Comparison of ENCODE assay signal across 16 cellular contexts in the genomic region with DNA sequence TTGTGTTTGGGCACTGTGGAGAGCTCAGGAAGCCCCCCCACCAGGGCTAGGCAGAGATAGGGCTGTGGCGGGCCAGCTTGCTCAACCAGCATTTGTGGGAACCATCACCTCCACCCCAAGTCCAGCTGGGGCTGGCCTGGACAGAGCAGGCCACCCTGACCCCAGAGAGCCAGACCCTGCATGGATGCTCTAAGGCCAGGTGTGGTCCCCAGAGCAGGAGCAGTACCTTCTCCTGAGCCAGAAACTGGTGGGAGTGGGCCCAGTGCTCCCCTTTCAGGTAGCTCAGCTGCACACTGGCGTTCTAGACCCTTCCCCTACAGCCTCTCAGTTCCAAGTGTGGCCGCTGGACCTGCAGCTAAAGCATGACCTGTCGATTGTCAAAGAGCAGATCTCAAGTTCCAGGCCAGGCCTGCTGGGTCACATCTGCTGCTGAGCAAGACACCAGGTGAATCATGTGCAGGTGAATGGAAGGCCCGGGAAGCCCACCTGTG. TPM values are rescaled to one million over a fixed set of nuclear protein-coding genes. Genes with fewer than 3 reads are reported as not detected.
A peak's percentile ranks its signal among the peaks of the same experiment; 100 is the strongest.
DNase-seq lines count a peak whose midpoint lies in the region; ATAC-seq and TF ChIP-seq lines count a peak whose summit lies in the region.
"Had no signal": no experiment of that assay in that cellular context is flagged by ENCODE, and none has a peak within 500 bp of the region (broad histone marks: within the 10 kb centered on the region; RNA-seq: fewer than 3 reads in every experiment).

No MANE protein-coding gene starts in this region.

- no peak overlapping the region for H3K27ac Mint-ChIP-seq in activated naive CD8-positive, alpha-beta T cell treated with anti-CD3 and anti-CD28 coated beads, Interleukin-2, amount 10 ng/mL, durations not matched to agents 7 days and 5 days
- H3K27ac Mint-ChIP-seq in activated naive CD8-positive, alpha-beta T cell treated with anti-CD3 and anti-CD28 coated beads, Interleukin-2, amount 50 U/mL, for 24 hours: no peak overlapping the region
- H3K27ac Mint-ChIP-seq in CD4-positive, alpha-beta memory T cell: no peak overlapping the region
- H3K27ac Mint-ChIP-seq: activated CD8-positive, alpha-beta T cell treated with anti-CD3 and anti-CD28 coated beads for 36 hours; T-helper 1 cell treated with Interleukin-12 subunit alpha and Interleukin-12 subunit beta and Interleukin-4 antibody, amounts not matched to agents 30 μg/mL and 1 μg/mL, for 36 hours had no signal

- DNase-seq in activated naive CD8-positive, alpha-beta T cell treated with anti-CD3 and anti-CD28 coated beads, Interleukin-2, amount 10 ng/mL, durations not matched to agents 7 days and 5 days: peak; percentile 21
- no peak for DNase-seq in activated naive CD8-positive, alpha-beta T cell treated with anti-CD3 and anti-CD28 coated beads, Interleukin-2, amount 50 U/mL, for 24 hours
- DNase-seq in activated CD8-positive, alpha-beta memory T cell treated with anti-CD3 and anti-CD28 coated beads, Interleukin-2, amount 50 U/mL, for 48 hours: peak; percentile 41
- peak; percentile 27 to 34 for DNase-seq in left lung
- DNase-seq in ureter (ENCODE audit: low spot score): peak; percentile 34
- DNase-seq in thyroid gland: no peak
- DNase-seq in CD4-positive, alpha-beta memory T cell: no peak
- no peak for DNase-seq in COR-L47 (lab: John Stamatoyannopoulos, UW)
- DNase-seq: activated CD8-positive, alpha-beta T cell treated with anti-CD3 and anti-CD28 coated beads for 36 hours; DND-41; MM.1S; naive B cell; NCI-H2171 treated with DMSO at 0.1 percent for 48 hours had no signal

- H3K9me3 Mint-ChIP-seq in activated naive CD8-positive, alpha-beta T cell treated with anti-CD3 and anti-CD28 coated beads, Interleukin-2, amount 10 ng/mL, durations not matched to agents 7 days and 5 days: no peaks in the 10 kb centered on the region
- H3K9me3 Mint-ChIP-seq in activated naive CD8-positive, alpha-beta T cell treated with anti-CD3 and anti-CD28 coated beads, Interleukin-2, amount 50 U/mL, for 24 hours: no peaks in the 10 kb centered on the region
- H3K9me3 Mint-ChIP-seq in CD4-positive, alpha-beta memory T cell: no peaks in the 10 kb centered on the region
- H3K9me3 Mint-ChIP-seq: activated CD8-positive, alpha-beta T cell treated with anti-CD3 and anti-CD28 coated beads for 36 hours; naive B cell; T-helper 1 cell treated with Interleukin-12 subunit alpha and Interleukin-12 subunit beta and Interleukin-4 antibody, amounts not matched to agents 30 μg/mL and 1 μg/mL, for 36 hours had no signal

- no peak for TF ChIP-seq CTCF in left lung (IDR thresholded peaks at IDR 0.05)
- TF ChIP-seq CTCF in thyroid gland (IDR thresholded peaks at IDR 0.05): no peak

- H3K4me3 ChIP-seq in left lung: no peak overlapping the region
- no peak overlapping the region for H3K4me3 ChIP-seq in thyroid gland (replicated peaks in 1 of 3)
- no peak overlapping the region for H3K4me3 ChIP-seq in CD4-positive, alpha-beta memory T cell (ENCODE audit: low read length in 2 of 2)
- H3K4me3 ChIP-seq: pancreas, SJSA1 had no signal

- H3K27me3 ChIP-seq in left lung (no peaks in the 10 kb centered on the region), thyroid gland (no peaks in the 10 kb centered on the region)
- H3K27me3 ChIP-seq in CD4-positive, alpha-beta memory T cell (ENCODE audit: insufficient read depth, low read length): no peaks in the 10 kb centered on the region
- H3K27me3 ChIP-seq: pancreas, SJSA1 had no signal

- ATAC-seq in activated naive CD8-positive, alpha-beta T cell treated with anti-CD3 and anti-CD28 coated beads, Interleukin-2, amount 10 ng/mL, durations not matched to agents 7 days and 5 days (ENCODE audit: low read depth): no peak
- no peak for ATAC-seq in activated naive CD8-positive, alpha-beta T cell treated with anti-CD3 and anti-CD28 coated beads, Interleukin-2, amount 50 U/mL, for 24 hours
- ATAC-seq in left lung: no peak
- ATAC-seq: activated CD8-positive, alpha-beta T cell treated with anti-CD3 and anti-CD28 coated beads for 36 hours; pancreas had no signal

- no peaks in the 10 kb centered on the region for H3K36me3 Mint-ChIP-seq in activated naive CD8-positive, alpha-beta T cell treated with anti-CD3 and anti-CD28 coated beads, Interleukin-2, amount 10 ng/mL, durations not matched to agents 7 days and 5 days
- no peaks in the 10 kb centered on the region for H3K36me3 Mint-ChIP-seq in activated naive CD8-positive, alpha-beta T cell treated with anti-CD3 and anti-CD28 coated beads, Interleukin-2, amount 50 U/mL, for 24 hours (ENCODE audit: low read depth)
- H3K36me3 Mint-ChIP-seq in CD4-positive, alpha-beta memory T cell: no peaks in the 10 kb centered on the region
- H3K36me3 Mint-ChIP-seq: naive B cell had no signal

- peaks cover 2% of the 10 kb centered on the region for H3K4me1 Mint-ChIP-seq in activated naive CD8-positive, alpha-beta T cell treated with anti-CD3 and anti-CD28 coated beads, Interleukin-2, amount 10 ng/mL, durations not matched to agents 7 days and 5 days
- H3K4me1 Mint-ChIP-seq in activated naive CD8-positive, alpha-beta T cell treated with anti-CD3 and anti-CD28 coated beads, Interleukin-2, amount 50 U/mL, for 24 hours: peaks cover 4% of the 10 kb centered on the region
- peaks cover 0 to 5% (median 1%) of the 10 kb centered on the region in 4 donors for H3K4me1 Mint-ChIP-seq in CD4-positive, alpha-beta memory T cell
- H3K4me1 Mint-ChIP-seq: naive B cell had no signal

- POLR2A ChIA-PET in activated naive CD8-positive, alpha-beta T cell treated with anti-CD3 and anti-CD28 coated beads, Interleukin-2, amount 10 ng/mL, durations not matched to agents 7 days and 5 days (lab: Charles Lee): no interaction called here
- POLR2A ChIA-PET in CD4-positive, alpha-beta memory T cell (lab: Charles Lee; ENCODE audit: partially characterized antibody): interaction anchor here (1.0 kb wide), 1 partner anchor 12 kb away, joined by 4 read pairs; no protein-coding TSS in a partner anchor

- H3K4me3 Mint-ChIP-seq in activated naive CD8-positive, alpha-beta T cell treated with anti-CD3 and anti-CD28 coated beads, Interleukin-2, amount 10 ng/mL, durations not matched to agents 7 days and 5 days: no peak overlapping the region
- no peak overlapping the region for H3K4me3 Mint-ChIP-seq in activated naive CD8-positive, alpha-beta T cell treated with anti-CD3 and anti-CD28 coated beads, Interleukin-2, amount 50 U/mL, for 24 hours
- H3K4me3 Mint-ChIP-seq in CD4-positive, alpha-beta memory T cell: no peak overlapping the region
- H3K4me3 Mint-ChIP-seq: activated CD8-positive, alpha-beta T cell treated with anti-CD3 and anti-CD28 coated beads for 36 hours; naive B cell; T-helper 1 cell treated with Interleukin-12 subunit alpha and Interleukin-12 subunit beta and Interleukin-4 antibody, amounts not matched to agents 30 μg/mL and 1 μg/mL, for 36 hours had no signal

- H3K27me3 Mint-ChIP-seq in activated naive CD8-positive, alpha-beta T cell treated with anti-CD3 and anti-CD28 coated beads, Interleukin-2, amount 10 ng/mL, durations not matched to agents 7 days and 5 days: no peaks in the 10 kb centered on the region
- no peaks in the 10 kb centered on the region for H3K27me3 Mint-ChIP-seq in activated naive CD8-positive, alpha-beta T cell treated with anti-CD3 and anti-CD28 coated beads, Interleukin-2, amount 50 U/mL, for 24 hours
- no peaks in the 10 kb centered on the region for H3K27me3 Mint-ChIP-seq in CD4-positive, alpha-beta memory T cell
- H3K27me3 Mint-ChIP-seq: activated CD8-positive, alpha-beta T cell treated with anti-CD3 and anti-CD28 coated beads for 36 hours had no signal

- no peaks in the 10 kb centered on the region for H3K9me3 ChIP-seq in left lung
- no peaks in the 10 kb centered on the region for H3K9me3 ChIP-seq in thyroid gland
- H3K9me3 ChIP-seq in CD4-positive, alpha-beta memory T cell (ENCODE audit: control insufficient read depth in 1 of 2, low read length in 2 of 2): no peaks in the 10 kb centered on the region
- H3K9me3 ChIP-seq: pancreas, SJSA1 had no signal

- CTCF ChIA-PET in CD4-positive, alpha-beta memory T cell (lab: Charles Lee; ENCODE audit: partially characterized antibody): interaction anchor here (1.4 to 1.5 kb wide), 2 partner anchors 140 to 253 kb away, joined by 3 read pairs; no protein-coding TSS in a partner anchor

- H3K27ac ChIP-seq in left lung (no peak overlapping the region), thyroid gland (no peak overlapping the region)
- H3K27ac ChIP-seq in CD4-positive, alpha-beta memory T cell (ENCODE audit: low read depth, low read length): no peak overlapping the region
- H3K27ac ChIP-seq: pancreas, SJSA1 had no signal

- TF ChIP-seq POLR2A in thyroid gland (IDR thresholded peaks at IDR 0.05): no peak

- 74 to 81% methylated on average over 4 of the region's 5 CpGs for WGBS in thyroid gland, 2 donors

- H3K4me1 ChIP-seq in left lung: no peaks in the 10 kb centered on the region
- H3K4me1 ChIP-seq in thyroid gland: no peaks in the 10 kb centered on the region
- peaks cover 4% of the 10 kb centered on the region for H3K4me1 ChIP-seq in CD4-positive, alpha-beta memory T cell (ENCODE audit: insufficient read depth, low read length)
- H3K4me1 ChIP-seq: pancreas, SJSA1 had no signal

- H3K36me3 ChIP-seq in left lung (no peaks in the 10 kb centered on the region), thyroid gland (no peaks in the 10 kb centered on the region)
- H3K36me3 ChIP-seq in CD4-positive, alpha-beta memory T cell (ENCODE audit: insufficient read depth, low read length): no peaks in the 10 kb centered on the region
- H3K36me3 ChIP-seq: pancreas, SJSA1 had no signal

- intact Hi-C loops in left lung (cut with DNase I): no loop called here
- intact Hi-C loops in thyroid gland (cut with DNase I): no loop called here
- intact Hi-C loops in CD4-positive, alpha-beta memory T cell (cut with micrococcal nuclease): loop anchor here (10.0 kb wide), 2 partner anchors 45 to 75 kb away; no protein-coding TSS in a partner anchor

RNA-seq across cellular contexts. Expression of gene RASGEF1A, which starts 57.2 kb away (rescaled TPM):
- total RNA-seq in activated naive CD8-positive, alpha-beta T cell treated with anti-CD3 and anti-CD28 coated beads, Interleukin-2, amount 10 ng/mL, durations not matched to agents 7 days and 5 days: 1 to 10 TPM; 4.4 to 4.9 TPM
- total RNA-seq in left lung: 1 to 10 TPM; 2.0 to 3.1 TPM
- total RNA-seq in ureter: 4.0 TPM
- 1 to 10 TPM; 1.2 to 3.0 (median 2.0) TPM for total RNA-seq in thyroid gland
- 1 to 10 TPM; 6.5 to 7.4 TPM for total RNA-seq in CD4-positive, alpha-beta memory T cell
- 1 to 10 TPM; 1.3 to 3.4 TPM for polyA plus RNA-seq in CD4-positive, alpha-beta memory T cell
- total RNA-seq: SJSA1 had no signal

Comparison
In these comparisons a context has a peak if more than half of its experiments do, and no peak if none do; other contexts are left out.
1. DNase-seq: peak in activated naive CD8-positive, alpha-beta T cell treated with anti-CD3 and anti-CD28 coated beads, Interleukin-2, amount 10 ng/mL, durations not matched to agents 7 days and 5 days (single experiment), activated CD8-positive, alpha-beta memory T cell treated with anti-CD3 and anti-CD28 coated beads, Interleukin-2, amount 50 U/mL, for 48 hours (single experiment), left lung (2 of 2) and ureter (single experiment); none in activated naive CD8-positive, alpha-beta T cell treated with anti-CD3 and anti-CD28 coated beads, Interleukin-2, amount 50 U/mL, for 24 hours (single experiment), thyroid gland (0 of 2), CD4-positive, alpha-beta memory T cell (0 of 5) and COR-L47 (single experiment).